Comparison of ENCODE assay signal across 21 cellular contexts in the genomic region with DNA sequence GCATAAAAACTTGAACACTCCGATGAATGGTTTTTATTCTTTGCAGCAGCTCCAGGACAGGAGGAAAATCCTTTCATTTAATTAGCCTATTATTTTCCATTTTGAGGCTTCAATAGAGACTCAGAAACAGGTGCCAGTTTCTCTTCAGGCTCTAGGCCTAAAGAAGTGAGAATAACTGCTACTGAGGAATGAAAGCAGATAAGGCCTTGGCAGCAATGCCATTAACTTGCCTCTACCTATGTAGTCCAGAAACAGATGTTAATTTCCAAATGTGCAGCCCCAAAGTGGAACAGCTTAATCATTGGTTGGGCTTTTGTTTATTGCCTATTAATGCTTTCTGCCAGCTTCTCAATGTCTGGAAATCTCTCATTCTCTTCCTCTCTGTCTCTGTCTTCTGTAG.
"Had no signal": no experiment of that assay in that cellular context is flagged by ENCODE, and none has a peak within 500 bp of the region (broad histone marks: within the 10 kb centered on the region; RNA-seq: fewer than 3 reads in every experiment).

No MANE protein-coding gene starts in this region.

- DNase-seq: natural killer cell; occipital lobe; ovary; posterior cingulate gyrus; psoas muscle; right cardiac atrium; right lobe of liver; sigmoid colon; small intestine; stimulated activated CD4-positive, alpha-beta T cell treated with anti-CD3 and anti-CD28 coated beads, Interleukin-15, amount 100 ng/mL, for 24 hours; stimulated activated CD4-positive, alpha-beta T cell treated with anti-CD3 and anti-CD28 coated beads, Interleukin-4, amount 100 ng/mL, for 1 hour; stimulated activated CD4-positive, alpha-beta T cell treated with anti-CD3 and anti-CD28 coated beads, Interleukin-4, amount 100 ng/mL, for 4 hours; stimulated activated CD8-positive, alpha-beta memory T cell treated with anti-CD3 and anti-CD28 coated beads, Interleukin-4, amount 100 ng/mL, for 48 hours; stimulated activated naive CD4-positive, alpha-beta T cell; stimulated activated naive CD8-positive, alpha-beta T cell treated with anti-CD3 and anti-CD28 coated beads, Interleukin-15, amount 100 ng/mL, for 72 hours; stimulated activated naive CD8-positive, alpha-beta T cell treated with anti-CD3 and anti-CD28 coated beads, Interleukin-15, Interleukin-2, amounts not matched to agents 100 U/mL and 50 U/mL, for 24 hours; testis; tibial artery; transverse colon; upper lobe of right lung; uterus had no signal
